In the genomic region with DNA sequence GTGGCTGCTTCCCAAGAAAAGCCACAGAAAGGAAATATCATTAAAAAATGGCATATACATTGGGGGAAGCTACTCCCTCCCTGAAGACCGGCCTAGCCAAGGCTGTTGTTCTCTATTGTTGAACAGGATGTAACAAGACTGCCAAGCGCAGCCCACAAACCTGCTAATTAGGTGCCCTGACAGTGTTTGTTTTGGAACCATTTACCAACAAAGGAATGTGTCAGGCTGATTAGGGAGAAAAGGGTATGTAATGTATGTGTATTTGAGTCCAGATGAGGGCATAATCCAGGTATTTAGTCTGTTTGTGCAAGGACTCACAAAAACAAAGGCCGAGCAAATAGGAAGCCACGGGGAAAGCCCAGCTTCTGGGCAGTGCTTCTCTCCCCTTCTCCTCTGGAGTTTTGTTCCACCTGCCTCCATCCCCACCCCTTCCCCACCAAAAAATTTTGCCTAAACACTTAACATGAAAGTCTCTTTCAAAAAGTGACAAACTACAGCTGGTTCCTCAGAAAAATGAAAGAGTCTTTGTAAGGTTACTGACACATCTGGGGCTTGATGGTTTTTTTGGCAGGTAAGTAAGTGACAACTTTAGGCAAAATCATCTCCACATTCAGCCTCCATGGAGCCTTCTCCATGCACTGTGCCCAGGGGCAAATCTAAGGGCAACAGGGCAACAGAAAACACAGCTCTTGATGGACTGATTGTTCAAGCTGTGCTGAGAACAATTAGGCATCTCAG, we compare ENCODE assay signal across 1 cellular context.
TF ChIP-seq lines count a peak whose summit lies in the region.

No MANE protein-coding gene starts in this region.

TF ChIP-seq in HEK293, 187 proteins besides CTCF, POLR2A, EP300 and RAD21 (continued from another document and continues in another):
- no peak for TF ChIP-seq ZNF16 (tag by site-specific recombination; IDR thresholded peaks at IDR 0.05; ENCODE audit: low read depth)
- TF ChIP-seq, protein P1, sequence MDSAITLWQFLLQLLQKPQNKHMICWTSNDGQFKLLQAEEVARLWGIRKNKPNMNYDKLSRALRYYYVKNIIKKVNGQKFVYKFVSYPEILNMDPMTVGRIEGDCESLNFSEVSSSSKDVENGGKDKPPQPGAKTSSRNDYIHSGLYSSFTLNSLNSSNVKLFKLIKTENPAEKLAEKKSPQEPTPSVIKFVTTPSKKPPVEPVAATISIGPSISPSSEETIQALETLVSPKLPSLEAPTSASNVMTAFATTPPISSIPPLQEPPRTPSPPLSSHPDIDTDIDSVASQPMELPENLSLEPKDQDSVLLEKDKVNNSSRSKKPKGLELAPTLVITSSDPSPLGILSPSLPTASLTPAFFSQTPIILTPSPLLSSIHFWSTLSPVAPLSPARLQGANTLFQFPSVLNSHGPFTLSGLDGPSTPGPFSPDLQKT (IDR thresholded peaks at IDR 0.05; ENCODE audit: borderline replicate concordance, low read depth, low read length), result no peak
- no peak for TF ChIP-seq ZNF37A (tag by site-specific recombination; IDR thresholded peaks at IDR 0.05)
- TF ChIP-seq ZFP69B (tag by site-specific recombination; IDR thresholded peaks at IDR 0.05), result no peak
- TF ChIP-seq ZNF121 (tag by site-specific recombination; IDR thresholded peaks at IDR 0.05), result no peak
- TF ChIP-seq ZNF223 (tag by site-specific recombination; IDR thresholded peaks at IDR 0.05), result no peak
- no peak for TF ChIP-seq ZNF555 (tag by site-specific recombination; conservative IDR thresholded peaks at IDR 0.05)
- no peak for TF ChIP-seq OVOL3 (tag by site-specific recombination; IDR thresholded peaks at IDR 0.05)
- no peak for TF ChIP-seq HOXA7 (CRISPR knock-in tag; IDR thresholded peaks at IDR 0.05; ENCODE audit: borderline replicate concordance)
- no peak for TF ChIP-seq ZNF521 (tag by site-specific recombination; IDR thresholded peaks at IDR 0.05)
- TF ChIP-seq ZNF621 (tag by site-specific recombination; IDR thresholded peaks at IDR 0.05), result no peak
- TF ChIP-seq BCL11B (tag by site-specific recombination; IDR thresholded peaks at IDR 0.05; ENCODE audit: low read depth), result no peak
- TF ChIP-seq PRDM1 (tag by site-specific recombination; IDR thresholded peaks at IDR 0.05), result no peak
- no peak for TF ChIP-seq ZNF138 (tag by site-specific recombination; IDR thresholded peaks at IDR 0.05; ENCODE audit: borderline replicate concordance)
- TF ChIP-seq ZNF132 (tag by site-specific recombination; IDR thresholded peaks at IDR 0.05; ENCODE audit: borderline replicate concordance), result no peak
- no peak for TF ChIP-seq BCL11A (tag by site-specific recombination; IDR thresholded peaks at IDR 0.05; ENCODE audit: low read depth)
- TF ChIP-seq ZBTB8A (tag by site-specific recombination; IDR thresholded peaks at IDR 0.05), result peak; percentile 43; the same call in 1 of the 2 replicates
- no peak for TF ChIP-seq ZNF623 (tag by site-specific recombination; IDR thresholded peaks at IDR 0.05)
- TF ChIP-seq, protein P2, sequence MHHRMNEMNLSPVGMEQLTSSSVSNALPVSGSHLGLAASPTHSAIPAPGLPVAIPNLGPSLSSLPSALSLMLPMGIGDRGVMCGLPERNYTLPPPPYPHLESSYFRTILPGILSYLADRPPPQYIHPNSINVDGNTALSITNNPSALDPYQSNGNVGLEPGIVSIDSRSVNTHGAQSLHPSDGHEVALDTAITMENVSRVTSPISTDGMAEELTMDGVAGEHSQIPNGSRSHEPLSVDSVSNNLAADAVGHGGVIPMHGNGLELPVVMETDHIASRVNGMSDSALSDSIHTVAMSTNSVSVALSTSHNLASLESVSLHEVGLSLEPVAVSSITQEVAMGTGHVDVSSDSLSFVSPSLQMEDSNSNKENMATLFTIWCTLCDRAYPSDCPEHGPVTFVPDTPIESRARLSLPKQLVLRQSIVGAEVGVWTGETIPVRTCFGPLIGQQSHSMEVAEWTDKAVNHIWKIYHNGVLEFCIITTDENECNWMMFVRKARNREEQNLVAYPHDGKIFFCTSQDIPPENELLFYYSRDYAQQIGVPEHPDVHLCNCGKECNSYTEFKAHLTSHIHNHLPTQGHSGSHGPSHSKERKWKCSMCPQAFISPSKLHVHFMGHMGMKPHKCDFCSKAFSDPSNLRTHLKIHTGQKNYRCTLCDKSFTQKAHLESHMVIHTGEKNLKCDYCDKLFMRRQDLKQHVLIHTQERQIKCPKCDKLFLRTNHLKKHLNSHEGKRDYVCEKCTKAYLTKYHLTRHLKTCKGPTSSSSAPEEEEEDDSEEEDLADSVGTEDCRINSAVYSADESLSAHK (tag by site-specific recombination; IDR thresholded peaks at IDR 0.05), result no peak
- TF ChIP-seq RBAK (tag by site-specific recombination; IDR thresholded peaks at IDR 0.05), result no peak
- no peak for TF ChIP-seq GLIS2 (tag by site-specific recombination; IDR thresholded peaks at IDR 0.05)
- TF ChIP-seq ZNF248 (tag by site-specific recombination; IDR thresholded peaks at IDR 0.05), result no peak
- no peak for TF ChIP-seq ZFHX2 (tag by site-specific recombination; conservative IDR thresholded peaks at IDR 0.05)
- TF ChIP-seq YY1 (tag by site-specific recombination; IDR thresholded peaks at IDR 0.05), result no peak
- TF ChIP-seq SETDB1 (IDR thresholded peaks at IDR 0.05; ENCODE audit: insufficient read length, low read length), result no peak
- no peak for TF ChIP-seq ZNF501 (tag by site-specific recombination; IDR thresholded peaks at IDR 0.05)
- TF ChIP-seq ZNF366 (tag by site-specific recombination; conservative IDR thresholded peaks at IDR 0.05), result no peak
- no peak for TF ChIP-seq ZBTB1 (tag by site-specific recombination; IDR thresholded peaks at IDR 0.05)
- TF ChIP-seq HOXD13 (CRISPR knock-in tag; IDR thresholded peaks at IDR 0.05; ENCODE audit: borderline replicate concordance), result no peak
- TF ChIP-seq ZNF785 (tag by site-specific recombination; IDR thresholded peaks at IDR 0.05), result no peak
- 0 out of 2 replicates have a peak, but pooled peaks have one; percentile 47 for TF ChIP-seq ZNF2 (tag by site-specific recombination; IDR thresholded peaks at IDR 0.05)
- TF ChIP-seq IKZF3 (tag by site-specific recombination; IDR thresholded peaks at IDR 0.05), result no peak
- TF ChIP-seq ZNF394 (tag by site-specific recombination; IDR thresholded peaks at IDR 0.05; ENCODE audit: borderline replicate concordance), result peak; percentile 71
- TF ChIP-seq, protein P3, sequence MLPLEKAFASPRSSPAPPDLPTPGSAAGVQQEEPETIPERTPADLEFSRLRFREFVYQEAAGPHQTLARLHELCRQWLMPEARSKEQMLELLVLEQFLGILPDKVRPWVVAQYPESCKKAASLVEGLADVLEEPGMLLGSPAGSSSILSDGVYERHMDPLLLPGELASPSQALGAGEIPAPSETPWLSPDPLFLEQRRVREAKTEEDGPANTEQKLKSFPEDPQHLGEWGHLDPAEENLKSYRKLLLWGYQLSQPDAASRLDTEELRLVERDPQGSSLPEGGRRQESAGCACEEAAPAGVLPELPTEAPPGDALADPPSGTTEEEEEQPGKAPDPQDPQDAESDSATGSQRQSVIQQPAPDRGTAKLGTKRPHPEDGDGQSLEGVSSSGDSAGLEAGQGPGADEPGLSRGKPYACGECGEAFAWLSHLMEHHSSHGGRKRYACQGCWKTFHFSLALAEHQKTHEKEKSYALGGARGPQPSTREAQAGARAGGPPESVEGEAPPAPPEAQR (tag by site-specific recombination; IDR thresholded peaks at IDR 0.05), result no peak
- TF ChIP-seq ZNF391 (tag by site-specific recombination; IDR thresholded peaks at IDR 0.05; ENCODE audit: borderline replicate concordance, low read depth), result no peak
- peak; percentile 97 for TF ChIP-seq WT1 (tag by site-specific recombination; IDR thresholded peaks at IDR 0.05)
- no peak for TF ChIP-seq ZBTB7A (tag by site-specific recombination; IDR thresholded peaks at IDR 0.05; ENCODE audit: low read depth)
- no peak for TF ChIP-seq ZNF514 (tag by site-specific recombination; IDR thresholded peaks at IDR 0.05)
- no peak for TF ChIP-seq ZNF549 (tag by site-specific recombination; IDR thresholded peaks at IDR 0.05)
- no peak for TF ChIP-seq ZNF677 (tag by site-specific recombination; IDR thresholded peaks at IDR 0.05)
- TF ChIP-seq MEIS1 (CRISPR knock-in tag; IDR thresholded peaks at IDR 0.05; ENCODE audit: borderline replicate concordance), result no peak
- no peak for TF ChIP-seq ZNF169 (tag by site-specific recombination; IDR thresholded peaks at IDR 0.05)
- peak; percentile 72 for TF ChIP-seq FEZF1 (tag by site-specific recombination; IDR thresholded peaks at IDR 0.05)
- TF ChIP-seq ZNF76 (tag by site-specific recombination; IDR thresholded peaks at IDR 0.05; ENCODE audit: borderline replicate concordance, low read depth), result no peak
- no peak for TF ChIP-seq ZNF560 (tag by site-specific recombination; IDR thresholded peaks at IDR 0.05; ENCODE audit: borderline replicate concordance)
- TF ChIP-seq ZNF26 (tag by site-specific recombination; IDR thresholded peaks at IDR 0.05), result no peak
- no peak for TF ChIP-seq ZBTB49 (tag by site-specific recombination; IDR thresholded peaks at IDR 0.05; ENCODE audit: low read depth)
- no peak for TF ChIP-seq ZNF19 (tag by site-specific recombination; IDR thresholded peaks at IDR 0.05; ENCODE audit: low read depth)
- no peak for TF ChIP-seq ZBTB21 (tag by site-specific recombination; IDR thresholded peaks at IDR 0.05)
- TF ChIP-seq ZNF133 (tag by site-specific recombination; IDR thresholded peaks at IDR 0.05), result no peak
- TF ChIP-seq, protein P4, sequence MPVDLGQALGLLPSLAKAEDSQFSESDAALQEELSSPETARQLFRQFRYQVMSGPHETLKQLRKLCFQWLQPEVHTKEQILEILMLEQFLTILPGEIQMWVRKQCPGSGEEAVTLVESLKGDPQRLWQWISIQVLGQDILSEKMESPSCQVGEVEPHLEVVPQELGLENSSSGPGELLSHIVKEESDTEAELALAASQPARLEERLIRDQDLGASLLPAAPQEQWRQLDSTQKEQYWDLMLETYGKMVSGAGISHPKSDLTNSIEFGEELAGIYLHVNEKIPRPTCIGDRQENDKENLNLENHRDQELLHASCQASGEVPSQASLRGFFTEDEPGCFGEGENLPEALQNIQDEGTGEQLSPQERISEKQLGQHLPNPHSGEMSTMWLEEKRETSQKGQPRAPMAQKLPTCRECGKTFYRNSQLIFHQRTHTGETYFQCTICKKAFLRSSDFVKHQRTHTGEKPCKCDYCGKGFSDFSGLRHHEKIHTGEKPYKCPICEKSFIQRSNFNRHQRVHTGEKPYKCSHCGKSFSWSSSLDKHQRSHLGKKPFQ (tag by site-specific recombination; IDR thresholded peaks at IDR 0.05), result no peak
- TF ChIP-seq, protein P5, sequence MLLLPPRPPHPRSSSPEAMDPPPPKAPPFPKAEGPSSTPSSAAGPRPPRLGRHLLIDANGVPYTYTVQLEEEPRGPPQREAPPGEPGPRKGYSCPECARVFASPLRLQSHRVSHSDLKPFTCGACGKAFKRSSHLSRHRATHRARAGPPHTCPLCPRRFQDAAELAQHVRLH (tag by site-specific recombination; IDR thresholded peaks at IDR 0.05), result no peak
- TF ChIP-seq KLF1 (tag by site-specific recombination; IDR thresholded peaks at IDR 0.05), result no peak
- TF ChIP-seq, protein P6, sequence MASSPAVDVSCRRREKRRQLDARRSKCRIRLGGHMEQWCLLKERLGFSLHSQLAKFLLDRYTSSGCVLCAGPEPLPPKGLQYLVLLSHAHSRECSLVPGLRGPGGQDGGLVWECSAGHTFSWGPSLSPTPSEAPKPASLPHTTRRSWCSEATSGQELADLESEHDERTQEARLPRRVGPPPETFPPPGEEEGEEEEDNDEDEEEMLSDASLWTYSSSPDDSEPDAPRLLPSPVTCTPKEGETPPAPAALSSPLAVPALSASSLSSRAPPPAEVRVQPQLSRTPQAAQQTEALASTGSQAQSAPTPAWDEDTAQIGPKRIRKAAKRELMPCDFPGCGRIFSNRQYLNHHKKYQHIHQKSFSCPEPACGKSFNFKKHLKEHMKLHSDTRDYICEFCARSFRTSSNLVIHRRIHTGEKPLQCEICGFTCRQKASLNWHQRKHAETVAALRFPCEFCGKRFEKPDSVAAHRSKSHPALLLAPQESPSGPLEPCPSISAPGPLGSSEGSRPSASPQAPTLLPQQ (tag by site-specific recombination; IDR thresholded peaks at IDR 0.05), result 0 out of 2 replicates have a peak, but pooled peaks have one; percentile 27
- TF ChIP-seq ZSCAN16 (tag by site-specific recombination; IDR thresholded peaks at IDR 0.05), result no peak
- TF ChIP-seq ZNF707 (tag by site-specific recombination; IDR thresholded peaks at IDR 0.05), result no peak
- TF ChIP-seq ZNF747 (tag by site-specific recombination; IDR thresholded peaks at IDR 0.05), result no peak
- peak; percentile 32; the same call in 1 of the 2 replicates for TF ChIP-seq GLIS1 (tag by site-specific recombination; IDR thresholded peaks at IDR 0.05)
- no peak for TF ChIP-seq ZNF704 (tag by site-specific recombination; IDR thresholded peaks at IDR 0.05)
